In genomic region chr19:47273313-47274070, GRCh38 we compare ENCODE assay signal across 1 cellular context.
TF ChIP-seq lines count a peak whose summit lies in the region.

No MANE protein-coding gene starts in this region.

TF ChIP-seq in IMR-90, 13 proteins besides CTCF, POLR2A, EP300 and RAD21:
- TF ChIP-seq FOS (IDR thresholded peaks at IDR 0.05; ENCODE audit: low read depth, low read length): no peak
- 0 out of 2 replicates have a peak, but pooled peaks have one; percentile 9 for TF ChIP-seq CEBPB (IDR thresholded peaks at IDR 0.05; ENCODE audit: low read depth, low read length)
- TF ChIP-seq BHLHE40 (IDR thresholded peaks at IDR 0.05; ENCODE audit: low read depth, low read length): peak; percentile 70
- TF ChIP-seq NFE2L2 (IDR thresholded peaks at IDR 0.05; ENCODE audit: low read depth, low read length): no peak
- no peak for TF ChIP-seq ELK1 (IDR thresholded peaks at IDR 0.05; ENCODE audit: borderline replicate concordance, low read depth, low read length)
- peak; percentile 71; the same call in 1 of the 2 replicates for TF ChIP-seq MAZ (IDR thresholded peaks at IDR 0.05; ENCODE audit: borderline replicate concordance, low read depth, low read length)
- peak; percentile 43 for TF ChIP-seq MAFK (IDR thresholded peaks at IDR 0.05; ENCODE audit: low read depth, low read length)
- TF ChIP-seq SMC3 (IDR thresholded peaks at IDR 0.05; ENCODE audit: low read depth, low read length): no peak
- no peak for TF ChIP-seq MXI1 (IDR thresholded peaks at IDR 0.05; ENCODE audit: borderline replicate concordance, low read depth, low read length)
- peak; percentile 79; the same call in 1 of the 2 replicates for TF ChIP-seq CHD1 (IDR thresholded peaks at IDR 0.05; ENCODE audit: low read depth, low read length)
